In genomic region chr14:100891501-100892445, GRCh38 we compare ENCODE assay signal across 24 cellular contexts. TPM values are rescaled to one million over a fixed set of nuclear protein-coding genes. Genes with fewer than 3 reads are reported as not detected.
DNase-seq lines count a peak whose midpoint lies in the region; ATAC-seq and TF ChIP-seq lines count a peak whose summit lies in the region.
"Had no signal": no experiment of that assay in that cellular context is flagged by ENCODE, and none has a peak within 500 bp of the region (broad histone marks: within the 10 kb centered on the region; RNA-seq: fewer than 3 reads in every experiment).

No MANE protein-coding gene starts in this region.

- H3K9me3 Mint-ChIP-seq in glutamatergic neuron (ENCODE audit: unreplicated experiment), result no peaks in the 10 kb centered on the region
- H3K9me3 Mint-ChIP-seq in neural progenitor cell, result no peaks in the 10 kb centered on the region
- H3K9me3 Mint-ChIP-seq in stimulated activated naive CD8-positive, alpha-beta T cell treated with anti-CD3 and anti-CD28 coated beads, Interleukin-15, amount 100 ng/mL, for 72 hours, result no peaks in the 10 kb centered on the region
- H3K9me3 Mint-ChIP-seq: activated CD4-positive, alpha-beta memory T cell treated with anti-CD3 and anti-CD28 coated beads, Interleukin-2, amount 10 ng/mL, durations not matched to agents 7 days and 5 days had no signal

- H3K4me3 ChIP-seq in neural progenitor cell (no peak overlapping the region), transverse colon (no peak overlapping the region)
- H3K4me3 ChIP-seq: SK-N-MC, smooth muscle cell, vagina had no signal

- no peak for TF ChIP-seq EP300 in transverse colon (IDR thresholded peaks at IDR 0.05; ENCODE audit: low read depth)

- H3K27ac Mint-ChIP-seq in glutamatergic neuron (ENCODE audit: unreplicated experiment) (no peak overlapping the region), neural progenitor cell (peak overlapping the region; percentile 8)
- no peak overlapping the region for H3K27ac Mint-ChIP-seq in stimulated activated naive CD8-positive, alpha-beta T cell treated with anti-CD3 and anti-CD28 coated beads, Interleukin-15, amount 100 ng/mL, for 72 hours
- H3K27ac Mint-ChIP-seq: activated CD4-positive, alpha-beta memory T cell treated with anti-CD3 and anti-CD28 coated beads, Interleukin-2, amount 10 ng/mL, durations not matched to agents 7 days and 5 days; activated naive CD8-positive, alpha-beta T cell had no signal

- WGBS in transverse colon (ENCODE audit: low coverage in 1 of 2), 2 donors, result 33 to 86% methylated on average over 1 to 12 of the region's 13 CpGs

- H3K9ac ChIP-seq in neural progenitor cell, result no peak overlapping the region

- TF ChIP-seq POLR2A in transverse colon (IDR thresholded peaks at IDR 0.05), result no peak

- intact Hi-C loops in transverse colon (cut with DNase I; ENCODE audit: low total_unique reads), result no loop called here

- H3F3A ChIP-seq in neural progenitor cell (ENCODE audit: low read depth), result peaks cover 8% of the 10 kb centered on the region

- no peaks in the 10 kb centered on the region for H3K4me1 Mint-ChIP-seq in glutamatergic neuron (ENCODE audit: low read depth, unreplicated experiment)
- peaks cover 24% of the 10 kb centered on the region for H3K4me1 Mint-ChIP-seq in neural progenitor cell
- H3K4me1 Mint-ChIP-seq in stimulated activated naive CD8-positive, alpha-beta T cell treated with anti-CD3 and anti-CD28 coated beads, Interleukin-15, amount 100 ng/mL, for 72 hours, result no peaks in the 10 kb centered on the region
- H3K4me1 Mint-ChIP-seq: activated CD4-positive, alpha-beta memory T cell treated with anti-CD3 and anti-CD28 coated beads, Interleukin-2, amount 10 ng/mL, durations not matched to agents 7 days and 5 days had no signal

- H2AFZ ChIP-seq in neural progenitor cell (replicated peaks), result no peak overlapping the region

- H3K27me3 Mint-ChIP-seq in glutamatergic neuron (ENCODE audit: unreplicated experiment) (peaks cover 2% of the 10 kb centered on the region), neural progenitor cell (ENCODE audit: insufficient read depth, low read depth) (peaks cover 5% of the 10 kb centered on the region)
- peaks cover 16% of the 10 kb centered on the region for H3K27me3 Mint-ChIP-seq in stimulated activated naive CD8-positive, alpha-beta T cell treated with anti-CD3 and anti-CD28 coated beads, Interleukin-15, amount 100 ng/mL, for 72 hours

- H3K9me3 ChIP-seq in neural progenitor cell (ENCODE audit: low read depth) (no peaks in the 10 kb centered on the region), transverse colon (no peaks in the 10 kb centered on the region)
- H3K9me3 ChIP-seq: vagina had no signal

- DNase-seq in activated effector memory CD4-positive, alpha-beta T cell treated with anti-CD3 and anti-CD28 coated beads, Interleukin-2, amount 50 U/mL, for 16 hours, result peak; percentile 34
- no peak for DNase-seq in activated effector memory CD4-positive, alpha-beta T cell treated with Interleukin-2 at 50 U/mL for 16 hours
- peak; percentile 5 for DNase-seq in glutamatergic neuron
- no peak for DNase-seq in neural progenitor cell (ENCODE audit: low spot score)
- DNase-seq in transverse colon, result peak; percentile 2
- DNase-seq in central memory CD4-positive, alpha-beta T cell, result no peak
- DNase-seq in stimulated activated naive CD8-positive, alpha-beta T cell treated with anti-CD3 and anti-CD28 coated beads, Interleukin-15, amount 100 ng/mL, for 72 hours, result no peak
- DNase-seq: activated CD4-positive, alpha-beta memory T cell treated with anti-CD3 and anti-CD28 coated beads, Interleukin-2, amount 10 ng/mL, durations not matched to agents 7 days and 5 days; brain microvascular endothelial cell; C1 segment of cervical spinal cord; Kasumi-1; NCI-H1105; NCI-H524; stimulated activated CD4-positive, alpha-beta T cell treated with anti-CD3 and anti-CD28 coated beads, Interleukin-4, amount 100 ng/mL, for 24 hours; T-helper 2 cell had no signal

- no peaks in the 10 kb centered on the region for H4K20me1 ChIP-seq in neural progenitor cell (ENCODE audit: low read depth)

- no peaks in the 10 kb centered on the region for H3K36me3 Mint-ChIP-seq in glutamatergic neuron (ENCODE audit: unreplicated experiment)
- no peaks in the 10 kb centered on the region for H3K36me3 Mint-ChIP-seq in neural progenitor cell
- H3K36me3 Mint-ChIP-seq: activated naive CD8-positive, alpha-beta T cell had no signal

- no peak for TF ChIP-seq CTCF in glutamatergic neuron (IDR thresholded peaks at IDR 0.05; ENCODE audit: partially characterized antibody, unreplicated experiment)
- TF ChIP-seq CTCF in neural progenitor cell (IDR thresholded peaks at IDR 0.05), result no peak
- no peak for TF ChIP-seq CTCF in transverse colon (IDR thresholded peaks at IDR 0.05)

- H3K27me3 ChIP-seq in neural progenitor cell, result no peaks in the 10 kb centered on the region
- peaks cover 12% of the 10 kb centered on the region for H3K27me3 ChIP-seq in transverse colon
- H3K27me3 ChIP-seq: brain microvascular endothelial cell, vagina had no signal

- no peak for ATAC-seq in HG02588 (IDR thresholded peaks at IDR 0.05; ENCODE audit: unreplicated experiment)
- no peak for ATAC-seq in stimulated activated naive CD8-positive, alpha-beta T cell treated with anti-CD3 and anti-CD28 coated beads, Interleukin-15, amount 100 ng/mL, for 72 hours

- no peak overlapping the region for H3K4me2 ChIP-seq in neural progenitor cell
- H3K4me2 ChIP-seq: smooth muscle cell had no signal

- H3K4me1 ChIP-seq in neural progenitor cell, result peaks cover 28% of the 10 kb centered on the region
- peaks cover 0 to 20% (median 8%) of the 10 kb centered on the region in 4 donors for H3K4me1 ChIP-seq in transverse colon
- H3K4me1 ChIP-seq: vagina had no signal

- H3K4me3 Mint-ChIP-seq in glutamatergic neuron (ENCODE audit: unreplicated experiment), result no peak overlapping the region
- no peak overlapping the region for H3K4me3 Mint-ChIP-seq in neural progenitor cell
- no peak overlapping the region for H3K4me3 Mint-ChIP-seq in stimulated activated naive CD8-positive, alpha-beta T cell treated with anti-CD3 and anti-CD28 coated beads, Interleukin-15, amount 100 ng/mL, for 72 hours
- H3K4me3 Mint-ChIP-seq: activated CD4-positive, alpha-beta memory T cell treated with anti-CD3 and anti-CD28 coated beads, Interleukin-2, amount 10 ng/mL, durations not matched to agents 7 days and 5 days; activated naive CD8-positive, alpha-beta T cell had no signal

- no peak overlapping the region for H3K27ac ChIP-seq in neural progenitor cell
- no peak overlapping the region for H3K27ac ChIP-seq in transverse colon
- H3K27ac ChIP-seq: brain microvascular endothelial cell, SK-N-MC, vagina, VCaP had no signal

- in situ Hi-C loops in transverse colon (cut with MboI; ENCODE audit: low pct_ligation_motif_present in 1 of 4, low pct_unique_long_range_greater_than_20kb in 1 of 4, low sequenced_read_pairs in 3 of 4), result no loop called here

- no peaks in the 10 kb centered on the region for H3K36me3 ChIP-seq in neural progenitor cell
- H3K36me3 ChIP-seq in transverse colon, result no peaks in the 10 kb centered on the region
- H3K36me3 ChIP-seq: vagina had no signal

- no peaks in the 10 kb centered on the region for H3K79me2 ChIP-seq in neural progenitor cell (ENCODE audit: low read depth)

RNA-seq across cellular contexts. Expression of gene RTL1, which starts 11.7 kb away (rescaled TPM):
- total RNA-seq in glutamatergic neuron (ENCODE audit: unreplicated experiment) (not detected), neural progenitor cell (ENCODE audit: low replicate concordance) (0.15 and 0.65 TPM in 2 replicates), transverse colon (not detected)
- total RNA-seq: activated CD4-positive, alpha-beta memory T cell treated with anti-CD3 and anti-CD28 coated beads, Interleukin-2, amount 10 ng/mL, durations not matched to agents 7 days and 5 days; fibroblast of lung; glomerular endothelial cell; lower leg skin; vagina had no signal

Comparison
In these comparisons a context has a peak if more than half of its experiments do, and no peak if none do; other contexts are left out.
1. DNase-seq: peak in activated effector memory CD4-positive, alpha-beta T cell treated with anti-CD3 and anti-CD28 coated beads, Interleukin-2, amount 50 U/mL, for 16 hours (single experiment), glutamatergic neuron (single experiment) and transverse colon (single experiment); none in activated effector memory CD4-positive, alpha-beta T cell treated with Interleukin-2 at 50 U/mL for 16 hours (single experiment), neural progenitor cell (single experiment), central memory CD4-positive, alpha-beta T cell (single experiment) and stimulated activated naive CD8-positive, alpha-beta T cell treated with anti-CD3 and anti-CD28 coated beads, Interleukin-15, amount 100 ng/mL, for 72 hours (0 of 2).